15 cellular contexts compared by ENCODE assay signal in genomic region chr17:78667091-78667490, GRCh38.
DNase-seq lines count a peak whose midpoint lies in the region; ATAC-seq and TF ChIP-seq lines count a peak whose summit lies in the region.
"Had no signal": no experiment of that assay in that cellular context is flagged by ENCODE, and none has a peak within 500 bp of the region (broad histone marks: within the 10 kb centered on the region; RNA-seq: fewer than 3 reads in every experiment).

No MANE protein-coding gene starts in this region.

- WGBS in GM23248 (ENCODE audit: low coverage in 1 of 2, low lambda C conversion rate in 2 of 2, missing lambda C conversion rate in 2 of 2), 2 experiments: 80 to 84% methylated on average over 10 of the region's 10 CpGs
- WGBS in adrenal gland, 4 donors: 86 to 96% (median 91%) methylated on average over 5 to 10 of the region's 10 CpGs

- no peak overlapping the region for H3K9ac ChIP-seq in GM23248
- H3K9ac ChIP-seq: SK-N-SH had no signal

- no peaks in the 10 kb centered on the region for H3K9me3 ChIP-seq in GM23248 (ENCODE audit: low read depth)
- H3K9me3 ChIP-seq in adrenal gland (replicated peaks in 1 of 3): no peaks in the 10 kb centered on the region
- H3K9me3 ChIP-seq: SK-N-SH had no signal

- peaks cover 13% of the 10 kb centered on the region for H3K4me1 ChIP-seq in GM23248 (ENCODE audit: insufficient read depth)
- peaks cover 20 to 26% of the 10 kb centered on the region in 2 donors for H3K4me1 ChIP-seq in adrenal gland (replicated peaks in 1 of 2)

- no peaks in the 10 kb centered on the region for H3K79me2 ChIP-seq in GM23248 (ENCODE audit: insufficient read depth)

- peak overlapping the region; percentile 76 for H3K27ac Mint-ChIP-seq in activated T-cell treated with anti-CD3 and anti-CD28 coated beads, Interleukin-2, amount 50 U/mL, for 72 hours
- H3K27ac Mint-ChIP-seq in osteocyte (ENCODE audit: unreplicated experiment): peak overlapping the region; percentile 60

- peak overlapping the region; percentile 75; the same call in 1 of the 2 replicates for H2AFZ ChIP-seq in GM23248

- no peaks in the 10 kb centered on the region for H3K9me2 ChIP-seq in GM23248 (ENCODE audit: insufficient read depth)
- H3K9me2 ChIP-seq: SK-N-SH had no signal

- H3K27ac ChIP-seq in GM23248 (no peak overlapping the region), adrenal gland (peak overlapping the region in 4 of 5 donors; percentile 70 to 90 (median 73))

- in situ Hi-C loops in GM23248 (cut with MboI): no loop called here

- H3K4me3 ChIP-seq in GM23248 (no peak overlapping the region), adrenal gland (no peak overlapping the region)

- H3K4me2 ChIP-seq in GM23248 (ENCODE audit: unreplicated experiment): no peak overlapping the region
- H3K4me2 ChIP-seq: SK-N-SH had no signal

- no peak for TF ChIP-seq CTCF in adrenal gland (IDR thresholded peaks at IDR 0.05)
- TF ChIP-seq CTCF in osteocyte (IDR thresholded peaks at IDR 0.05): no peak

- H3K36me3 ChIP-seq in GM23248 (ENCODE audit: low read depth) (no peaks in the 10 kb centered on the region), adrenal gland (replicated peaks in 1 of 2) (no peaks in the 10 kb centered on the region)

- no peak for DNase-seq in activated T-cell treated with anti-CD3 and anti-CD28 coated beads, Interleukin-2, amount 50 U/mL, for 72 hours
- DNase-seq in activated T-cell treated with anti-CD3 and anti-CD28 coated beads, Interleukin-2, amount 50 U/mL, for 48 hours: no peak
- DNase-seq in GM23248: no peak
- no peak for DNase-seq in adrenal gland
- DNase-seq in osteocyte (ENCODE audit: extremely low spot score, unreplicated experiment): no peak
- DNase-seq in OCI-M1 (lab: John Stamatoyannopoulos, UW): no peak
- no peak for DNase-seq in SHP77 (lab: John Stamatoyannopoulos, UW)
- DNase-seq: ACHN; Calu3; NCI-H2029 treated with DMSO at 0.1 percent for 48 hours; NCI-H524 treated with DMSO at 0.1 percent for 48 hours; PC-3; SK-N-SH; stimulated activated naive CD4-positive, alpha-beta T cell had no signal

- no peaks in the 10 kb centered on the region for H3K27me3 Mint-ChIP-seq in activated T-cell treated with anti-CD3 and anti-CD28 coated beads, Interleukin-2, amount 50 U/mL, for 72 hours (ENCODE audit: low read depth)
- no peaks in the 10 kb centered on the region for H3K27me3 Mint-ChIP-seq in osteocyte (ENCODE audit: unreplicated experiment)

- no peaks in the 10 kb centered on the region for H3K9me3 Mint-ChIP-seq in activated T-cell treated with anti-CD3 and anti-CD28 coated beads, Interleukin-2, amount 50 U/mL, for 72 hours
- no peaks in the 10 kb centered on the region for H3K9me3 Mint-ChIP-seq in osteocyte (ENCODE audit: unreplicated experiment)

- intact Hi-C loops in adrenal gland (cut with DNase I): no loop called here

- H4K20me1 ChIP-seq in GM23248 (ENCODE audit: insufficient read depth): no peaks in the 10 kb centered on the region

- peaks cover 0 to 5% of the 10 kb centered on the region in 2 donors for H3K36me3 Mint-ChIP-seq in activated T-cell treated with anti-CD3 and anti-CD28 coated beads, Interleukin-2, amount 50 U/mL, for 72 hours (ENCODE audit: insufficient read depth in 2 of 2)
- H3K36me3 Mint-ChIP-seq in osteocyte (ENCODE audit: unreplicated experiment): peaks cover 9% of the 10 kb centered on the region

- peaks cover 28% of the 10 kb centered on the region for H3K4me1 Mint-ChIP-seq in activated T-cell treated with anti-CD3 and anti-CD28 coated beads, Interleukin-2, amount 50 U/mL, for 72 hours (ENCODE audit: low read depth)
- peaks cover 29% of the 10 kb centered on the region for H3K4me1 Mint-ChIP-seq in osteocyte (ENCODE audit: unreplicated experiment)

- peak overlapping the region; percentile 66 to 73 for H3K4me3 Mint-ChIP-seq in activated T-cell treated with anti-CD3 and anti-CD28 coated beads, Interleukin-2, amount 50 U/mL, for 72 hours
- H3K4me3 Mint-ChIP-seq in osteocyte (ENCODE audit: unreplicated experiment): no peak overlapping the region

- ATAC-seq in activated T-cell treated with anti-CD3 and anti-CD28 coated beads, Interleukin-2, amount 50 U/mL, for 72 hours (replicated peaks in 1 of 2): no peak
- ATAC-seq in GM21367 (IDR thresholded peaks at IDR 0.05; ENCODE audit: unreplicated experiment): no peak
- ATAC-seq: PC-3 had no signal

- H3K27me3 ChIP-seq in GM23248 (replicated peaks; ENCODE audit: insufficient read depth) (no peaks in the 10 kb centered on the region), adrenal gland (no peaks in the 10 kb centered on the region)

- H3F3A ChIP-seq in GM23248 (ENCODE audit: insufficient read depth): no peaks in the 10 kb centered on the region; the same call in 1 of the 2 replicates

- TF ChIP-seq POLR2A in adrenal gland (IDR thresholded peaks at IDR 0.05): no peak
